In genomic region chr3:22933051-22933450, GRCh38 we compare ENCODE assay signal across 27 cellular contexts.
"Had no signal": no experiment of that assay in that cellular context is flagged by ENCODE, and none has a peak within 500 bp of the region (broad histone marks: within the 10 kb centered on the region; RNA-seq: fewer than 3 reads in every experiment).

No MANE protein-coding gene starts in this region.

- H3K36me3 Mint-ChIP-seq: activated naive CD4-positive, alpha-beta T cell treated with anti-CD3 and anti-CD28 coated beads, Interleukin-2, amount 50 U/mL, for 72 hours had no signal

- H3K4me2 ChIP-seq: KMS-11 had no signal

- H3K27ac ChIP-seq: adrenal gland, body of pancreas, breast epithelium, KMS-11, WERI-Rb-1 had no signal

- DNase-seq: activated CD4-positive, alpha-beta T cell treated with anti-CD3 and anti-CD28 coated beads for 1 hour; activated CD4-positive, alpha-beta T cell treated with anti-CD3 and anti-CD28 coated beads for 48 hours; activated CD4-positive, CD25-positive, alpha-beta regulatory T cell; activated CD8-positive, alpha-beta T cell treated with anti-CD3 and anti-CD28 coated beads for 36 hours; activated gamma-delta T cell treated with Interleukin-2 at 50 U/mL for 16 hours; activated naive CD4-positive, alpha-beta T cell treated with anti-CD3 and anti-CD28 coated beads for 36 hours; activated T-cell treated with anti-CD3 and anti-CD28 coated beads, Interleukin-2, amount 50 U/mL, for 24 hours; adrenal gland; body of pancreas; MM.1S; MV-4-11; NCI-H1092; NCI-H1436 treated with DMSO at 0.1 percent for 48 hours; NCI-H1694 treated with DMSO at 0.1 percent for 48 hours; NCI-H2029; NCI-H345; NCI-H526; NCI-H748 treated with DMSO at 0.1 percent for 48 hours; Right ventricle myocardium superior; SW 1271; T-helper 1 cell; T1000; WERI-Rb-1 had no signal

- ATAC-seq: activated CD8-positive, alpha-beta T cell treated with anti-CD3 and anti-CD28 coated beads for 36 hours; activated naive CD4-positive, alpha-beta T cell treated with anti-CD3 and anti-CD28 coated beads, Interleukin-2, amount 50 U/mL, for 72 hours; body of pancreas had no signal

- H3K4me3 ChIP-seq: adrenal gland, body of pancreas, breast epithelium had no signal

- H3K4me3 Mint-ChIP-seq: activated CD8-positive, alpha-beta T cell treated with anti-CD3 and anti-CD28 coated beads for 36 hours; activated naive CD4-positive, alpha-beta T cell treated with anti-CD3 and anti-CD28 coated beads for 36 hours; activated T-cell treated with anti-CD3 and anti-CD28 coated beads, Interleukin-2, amount 50 U/mL, for 24 hours had no signal

- H3K9ac ChIP-seq: KMS-11 had no signal

- H3K27me3 ChIP-seq: adrenal gland, body of pancreas, breast epithelium had no signal

- H3K9me3 Mint-ChIP-seq: activated T-cell treated with anti-CD3 and anti-CD28 coated beads, Interleukin-2, amount 50 U/mL, for 24 hours; activated T-helper 2 cell treated with anti-CD3 and anti-CD28 coated beads, Interferon-gamma antibody, Interleukin-2, Interleukin-4, amounts not matched to agents 10 μg/mL and 5 μg/mL and 100 μg/mL, durations not matched to agents 14 hours and 24 hours and 36 hours had no signal

- H3K9me3 ChIP-seq: adrenal gland, body of pancreas, breast epithelium had no signal

- H3K4me1 ChIP-seq: adrenal gland, breast epithelium had no signal

- H3K27ac Mint-ChIP-seq: activated CD8-positive, alpha-beta T cell treated with anti-CD3 and anti-CD28 coated beads for 36 hours; activated naive CD4-positive, alpha-beta T cell treated with anti-CD3 and anti-CD28 coated beads for 36 hours; activated naive CD4-positive, alpha-beta T cell treated with anti-CD3 and anti-CD28 coated beads, Interleukin-2, amount 50 U/mL, for 72 hours; activated T-cell treated with anti-CD3 and anti-CD28 coated beads, Interleukin-2, amount 50 U/mL, for 24 hours; activated T-helper 2 cell treated with anti-CD3 and anti-CD28 coated beads, Interferon-gamma antibody, Interleukin-2, Interleukin-4, amounts not matched to agents 10 μg/mL and 5 μg/mL and 100 μg/mL, durations not matched to agents 14 hours and 24 hours and 36 hours had no signal

- H3K36me3 ChIP-seq: adrenal gland, breast epithelium, WERI-Rb-1 had no signal

- H3K27me3 Mint-ChIP-seq: activated CD8-positive, alpha-beta T cell treated with anti-CD3 and anti-CD28 coated beads for 36 hours; activated T-cell treated with anti-CD3 and anti-CD28 coated beads, Interleukin-2, amount 50 U/mL, for 24 hours had no signal
